ENCODE assay signal across 1 cellular context in genomic region chr22:40534379-40535188, GRCh38.
TF ChIP-seq lines count a peak whose summit lies in the region.

No MANE protein-coding gene starts in this region.

TF ChIP-seq in HEK293, 187 proteins besides CTCF, POLR2A, EP300 and RAD21 (continued from another document and continues in another):
- TF ChIP-seq PRDM2 (tag by site-specific recombination; IDR thresholded peaks at IDR 0.05; ENCODE audit: borderline replicate concordance) (no peak), ZFP3 (tag by site-specific recombination; IDR thresholded peaks at IDR 0.05; ENCODE audit: low read depth) (no peak), ZNF2 (tag by site-specific recombination; IDR thresholded peaks at IDR 0.05) (no peak), SP7 (tag by site-specific recombination; IDR thresholded peaks at IDR 0.05) (no peak), ZNF670 (tag by site-specific recombination; IDR thresholded peaks at IDR 0.05; ENCODE audit: low read depth) (no peak), ZNF214 (tag by site-specific recombination; IDR thresholded peaks at IDR 0.05; ENCODE audit: borderline replicate concordance) (no peak), ZNF280C (tag by site-specific recombination; IDR thresholded peaks at IDR 0.05) (no peak), ZNF121 (tag by site-specific recombination; IDR thresholded peaks at IDR 0.05) (peak; percentile 97), ZNF394 (tag by site-specific recombination; IDR thresholded peaks at IDR 0.05; ENCODE audit: borderline replicate concordance) (no peak), ZNF23 (tag by site-specific recombination; IDR thresholded peaks at IDR 0.05; ENCODE audit: borderline replicate concordance) (no peak), ZNF10 (tag by site-specific recombination; IDR thresholded peaks at IDR 0.05) (no peak), ZNF501 (tag by site-specific recombination; IDR thresholded peaks at IDR 0.05) (no peak), WT1 (tag by site-specific recombination; IDR thresholded peaks at IDR 0.05) (no peak), ZSCAN18 (tag by site-specific recombination; IDR thresholded peaks at IDR 0.05) (no peak), OVOL3 (tag by site-specific recombination; IDR thresholded peaks at IDR 0.05) (no peak), ZNF18 (tag by site-specific recombination; IDR thresholded peaks at IDR 0.05) (no peak), ZEB2 (tag by site-specific recombination; IDR thresholded peaks at IDR 0.05) (no peak), ZBTB44 (tag by site-specific recombination; IDR thresholded peaks at IDR 0.05) (peak; percentile 48; the same call in 1 of the 2 replicates), ZXDB (tag by site-specific recombination; IDR thresholded peaks at IDR 0.05) (peak; percentile 23; the same call in 1 of the 2 replicates), ZNF114 (tag by site-specific recombination; IDR thresholded peaks at IDR 0.05) (no peak), PRDM6 (tag by site-specific recombination; IDR thresholded peaks at IDR 0.05) (peak; percentile 63; the same call in 1 of the 2 replicates), ZNF157 (tag by site-specific recombination; IDR thresholded peaks at IDR 0.05) (no peak), ZNF26 (tag by site-specific recombination; IDR thresholded peaks at IDR 0.05) (no peak), HIC1 (tag by site-specific recombination; IDR thresholded peaks at IDR 0.05) (no peak), SCRT2 (tag by site-specific recombination; IDR thresholded peaks at IDR 0.05) (peak; percentile 77), ZNF223 (tag by site-specific recombination; IDR thresholded peaks at IDR 0.05) (no peak), SETDB1 (IDR thresholded peaks at IDR 0.05; ENCODE audit: insufficient read length, low read length) (peak; percentile 32), ZNF530 (tag by site-specific recombination; IDR thresholded peaks at IDR 0.05; ENCODE audit: low read depth) (no peak), SP3 (tag by site-specific recombination; IDR thresholded peaks at IDR 0.05) (no peak), ZNF513 (tag by site-specific recombination; IDR thresholded peaks at IDR 0.05) (no peak), ZBTB17 (tag by site-specific recombination; IDR thresholded peaks at IDR 0.05) (peak; percentile 82), KLF10 (tag by site-specific recombination; IDR thresholded peaks at IDR 0.05) (peak; percentile 4), PRDM1 (tag by site-specific recombination; IDR thresholded peaks at IDR 0.05) (peak; percentile 22; the same call in 1 of the 2 replicates), ZNF561 (tag by site-specific recombination; IDR thresholded peaks at IDR 0.05; ENCODE audit: borderline replicate concordance) (no peak), ZNF768 (tag by site-specific recombination; IDR thresholded peaks at IDR 0.05) (no peak), ZNF555 (tag by site-specific recombination; conservative IDR thresholded peaks at IDR 0.05) (no peak), IKZF3 (tag by site-specific recombination; IDR thresholded peaks at IDR 0.05) (no peak)
